ENCODE assay signal across 17 cellular contexts in genomic region chr7:35729966-35730345, GRCh38. TPM values are rescaled to one million over a fixed set of nuclear protein-coding genes. Genes with fewer than 3 reads are reported as not detected.
DNase-seq lines count a peak whose midpoint lies in the region; ATAC-seq and TF ChIP-seq lines count a peak whose summit lies in the region.
"Had no signal": no experiment of that assay in that cellular context is flagged by ENCODE, and none has a peak within 500 bp of the region (broad histone marks: within the 10 kb centered on the region; RNA-seq: fewer than 3 reads in every experiment).

No MANE protein-coding gene starts in this region.

- peak overlapping the region; percentile 22 for H3K27ac ChIP-seq in CD8-positive, alpha-beta T cell (ENCODE audit: low read depth, low read length)
- H3K27ac ChIP-seq: breast epithelium, right lobe of liver, thoracic aorta, WERI-Rb-1 had no signal

- H3K4me3 ChIP-seq in CD8-positive, alpha-beta T cell (ENCODE audit: low read depth, low read length) = no peak overlapping the region
- H3K4me3 ChIP-seq: breast epithelium, right lobe of liver, thoracic aorta had no signal

- TF ChIP-seq CTCF in CD8-positive, alpha-beta T cell (IDR thresholded peaks at IDR 0.05) = no peak
- TF ChIP-seq CTCF in activated CD8-positive, alpha-beta T cell treated with anti-CD3 and anti-CD28 coated beads for 36 hours (IDR thresholded peaks at IDR 0.05) = no peak

- no peak for DNase-seq in CD8-positive, alpha-beta T cell
- DNase-seq in activated CD8-positive, alpha-beta T cell treated with anti-CD3 and anti-CD28 coated beads for 36 hours = peak; percentile 41
- DNase-seq in naive B cell (no peak), NCI-H1417 treated with DMSO at 0.1 percent for 48 hours (lab: John Stamatoyannopoulos, UW) (no peak)
- DNase-seq in effector CD4-positive, alpha-beta T cell = no peak
- DNase-seq: DMS153; effector CD8-positive, alpha-beta T cell; NCI-H2029 treated with DMSO at 0.1 percent for 48 hours; NCI-H526; right lobe of liver; SW 1271; WERI-Rb-1 had no signal

- no peaks in the 10 kb centered on the region for H3K27me3 ChIP-seq in CD8-positive, alpha-beta T cell (ENCODE audit: insufficient read depth, low read length)
- H3K27me3 ChIP-seq: breast epithelium, right lobe of liver had no signal

- no peak for ATAC-seq in CD8-positive, alpha-beta T cell
- ATAC-seq in GM18907 (IDR thresholded peaks at IDR 0.05; ENCODE audit: unreplicated experiment) = peak; percentile 0
- no peak for ATAC-seq in activated CD8-positive, alpha-beta T cell treated with anti-CD3 and anti-CD28 coated beads for 36 hours
- ATAC-seq in naive B cell (ENCODE audit: low read depth in 2 of 2) = peak; percentile 4
- ATAC-seq in GM19324 (IDR thresholded peaks at IDR 0.05; ENCODE audit: low FRiP score, unreplicated experiment) = no peak

- H3K27ac Mint-ChIP-seq in CD8-positive, alpha-beta T cell = peak overlapping the region; percentile 78
- peak overlapping the region; percentile 70 for H3K27ac Mint-ChIP-seq in activated CD8-positive, alpha-beta T cell treated with anti-CD3 and anti-CD28 coated beads for 36 hours
- H3K27ac Mint-ChIP-seq in naive B cell = peak overlapping the region; percentile 98 to 100 (median 99)

- H3K4me1 ChIP-seq in CD8-positive, alpha-beta T cell (ENCODE audit: insufficient read depth, low read length) = peaks cover 49% of the 10 kb centered on the region
- H3K4me1 ChIP-seq: breast epithelium, right lobe of liver had no signal

- CTCF ChIA-PET in CD8-positive, alpha-beta T cell (lab: Charles Lee) = interaction anchor here (0.8 kb wide), 1 partner anchor 20 kb away, joined by 3 read pairs; no protein-coding TSS in a partner anchor
- CTCF ChIA-PET in activated CD8-positive, alpha-beta T cell treated with anti-CD3 and anti-CD28 coated beads for 36 hours (lab: Charles Lee) = interaction anchor here (1.0 to 7.8 kb wide), 5 partner anchors 34 to 246 kb away, joined by 3 to 49 read pairs (median 4); partner anchors contain the start of genes HERPUD2 and SEPTIN7

- no peaks in the 10 kb centered on the region for H3K36me3 Mint-ChIP-seq in CD8-positive, alpha-beta T cell
- H3K36me3 Mint-ChIP-seq in activated CD8-positive, alpha-beta T cell treated with anti-CD3 and anti-CD28 coated beads for 36 hours (ENCODE audit: low read depth) = no peaks in the 10 kb centered on the region
- no peaks in the 10 kb centered on the region for H3K36me3 Mint-ChIP-seq in naive B cell
- H3K36me3 Mint-ChIP-seq: activated naive CD8-positive, alpha-beta T cell had no signal

- H3K27me3 Mint-ChIP-seq in CD8-positive, alpha-beta T cell (ENCODE audit: low read depth) = no peaks in the 10 kb centered on the region
- H3K27me3 Mint-ChIP-seq in activated CD8-positive, alpha-beta T cell treated with anti-CD3 and anti-CD28 coated beads for 36 hours = no peaks in the 10 kb centered on the region
- H3K27me3 Mint-ChIP-seq in naive B cell = no peaks in the 10 kb centered on the region
- H3K27me3 Mint-ChIP-seq: activated naive CD8-positive, alpha-beta T cell had no signal

- POLR2A ChIA-PET in CD8-positive, alpha-beta T cell (lab: Charles Lee) = interaction anchor here (1.1 kb wide), 1 partner anchor 71 kb away, joined by 9 read pairs; the partner anchor contains the start of gene SEPTIN7
- POLR2A ChIA-PET in activated CD8-positive, alpha-beta T cell treated with anti-CD3 and anti-CD28 coated beads for 36 hours (lab: Charles Lee) = interaction anchor here (0.8 to 1.3 kb wide), 5 partner anchors 8 to 73 kb away, joined by 3 to 15 read pairs (median 4); partner anchors contain the start of genes HERPUD2 and SEPTIN7

- no peaks in the 10 kb centered on the region for H3K9me3 Mint-ChIP-seq in CD8-positive, alpha-beta T cell
- no peaks in the 10 kb centered on the region for H3K9me3 Mint-ChIP-seq in activated CD8-positive, alpha-beta T cell treated with anti-CD3 and anti-CD28 coated beads for 36 hours
- H3K9me3 Mint-ChIP-seq in naive B cell = no peaks in the 10 kb centered on the region

- H3K9me3 ChIP-seq in CD8-positive, alpha-beta T cell (ENCODE audit: low read length) = no peaks in the 10 kb centered on the region
- H3K9me3 ChIP-seq: breast epithelium, right lobe of liver, thoracic aorta had no signal

- H3K4me3 Mint-ChIP-seq in CD8-positive, alpha-beta T cell = no peak overlapping the region
- no peak overlapping the region for H3K4me3 Mint-ChIP-seq in activated CD8-positive, alpha-beta T cell treated with anti-CD3 and anti-CD28 coated beads for 36 hours
- H3K4me3 Mint-ChIP-seq in naive B cell = peak overlapping the region; percentile 61 to 93 (median 82)

- peaks cover 53% of the 10 kb centered on the region for H3K4me1 Mint-ChIP-seq in CD8-positive, alpha-beta T cell (ENCODE audit: low read depth)
- H3K4me1 Mint-ChIP-seq in activated CD8-positive, alpha-beta T cell treated with anti-CD3 and anti-CD28 coated beads for 36 hours (ENCODE audit: low read depth) = peaks cover 58% of the 10 kb centered on the region
- H3K4me1 Mint-ChIP-seq in naive B cell = peaks cover 57 to 85% (median 83%) of the 10 kb centered on the region in 3 donors

- intact Hi-C loops in CD8-positive, alpha-beta T cell (cut with DNase I, micrococcal nuclease) = loop anchor here in 1 of 2 experiments (5.0 kb wide), 1 partner anchor 47 kb away; no protein-coding TSS in a partner anchor
- intact Hi-C loops in activated CD8-positive, alpha-beta T cell treated with anti-CD3 and anti-CD28 coated beads for 36 hours (cut with micrococcal nuclease) = loop anchor here (5.0 kb wide), 2 partner anchors 38 to 72 kb away; partner anchors contain the start of gene SEPTIN7

- H3K36me3 ChIP-seq in CD8-positive, alpha-beta T cell (ENCODE audit: insufficient read depth, low read length) = no peaks in the 10 kb centered on the region
- H3K36me3 ChIP-seq: breast epithelium, right lobe of liver, thoracic aorta, WERI-Rb-1 had no signal

RNA-seq across cellular contexts. Expression of gene HERPUD2, which starts 35.0 kb away (rescaled TPM):
- total RNA-seq in CD8-positive, alpha-beta T cell = 100 to 1,000 TPM; 123 to 134 TPM
- 10 to 100 TPM; 24.9 to 25.0 TPM for total RNA-seq in activated CD8-positive, alpha-beta T cell treated with anti-CD3 and anti-CD28 coated beads for 36 hours
- polyA plus RNA-seq in naive B cell (ENCODE audit: low read depth in 6 of 6) = 10 to 100 TPM; 52.7 to 78.0 (median 63.2) TPM

Comparison
In these comparisons a context has a peak if more than half of its experiments do, and no peak if none do; other contexts are left out.
1. ATAC-seq: peak in GM18907 (single experiment) and naive B cell (2 of 2); none in CD8-positive, alpha-beta T cell (single experiment), activated CD8-positive, alpha-beta T cell treated with anti-CD3 and anti-CD28 coated beads for 36 hours (single experiment) and GM19324 (single experiment).
2. H3K4me3 Mint-ChIP-seq: peak in naive B cell (8 of 8); none in CD8-positive, alpha-beta T cell (single experiment) and activated CD8-positive, alpha-beta T cell treated with anti-CD3 and anti-CD28 coated beads for 36 hours (single experiment).
3. RNA of gene HERPUD2, which starts 35.0 kb away (total RNA-seq): 123 to 134 TPM in CD8-positive, alpha-beta T cell; 24.9 to 25.0 TPM in activated CD8-positive, alpha-beta T cell treated with anti-CD3 and anti-CD28 coated beads for 36 hours; every median in the first group is over 4 times any median in the second.
4. Peak in every context shown above with its lines, with median percentiles within 50 percentile points of each other: H3K27ac Mint-ChIP-seq.